ENCODE assay signal across 8 cellular contexts in genomic region chr19:48637449-48637947, GRCh38. TPM values are rescaled to one million over a fixed set of nuclear protein-coding genes. Genes with fewer than 3 reads are reported as not detected.
DNase-seq lines count a peak whose midpoint lies in the region; ATAC-seq and TF ChIP-seq lines count a peak whose summit lies in the region.

No MANE protein-coding gene starts in this region.

- H3K79me2 ChIP-seq in Loucy (ENCODE audit: insufficient read depth, low read length) = peaks cover 34% of the 10 kb centered on the region

- peaks cover 41% of the 10 kb centered on the region for H3K4me1 ChIP-seq in Loucy (ENCODE audit: insufficient read depth, low read length, poor library complexity, severe bottlenecking)

- peaks cover 35 to 39% of the 10 kb centered on the region in 2 donors for H3K4me1 Mint-ChIP-seq in natural killer cell treated with Interleukin-12 subunit alpha and Interleukin-12 subunit beta and Interleukin-15 and Interleukin-18, amount 100 ng/mL, for 72 hours (ENCODE audit: low read depth in 2 of 2)

- H3K36me3 ChIP-seq in H7 (replicated peaks; ENCODE audit: control insufficient read depth, insufficient read depth, low read length) (peaks cover 2% of the 10 kb centered on the region), Loucy (ENCODE audit: insufficient read depth, low read length) (no peaks in the 10 kb centered on the region)

- no peaks in the 10 kb centered on the region for H3K9me2 ChIP-seq in Loucy (replicated peaks; ENCODE audit: low read depth, low read length)

- peak overlapping the region; percentile 81 for H3K4me3 Mint-ChIP-seq in natural killer cell treated with Interleukin-12 subunit alpha and Interleukin-12 subunit beta and Interleukin-15 and Interleukin-18, amount 100 ng/mL, for 72 hours

- peaks cover 4% of the 10 kb centered on the region for H4K20me1 ChIP-seq in Loucy (ENCODE audit: insufficient read depth, low read length, poor library complexity, severe bottlenecking)

- peak overlapping the region; percentile 84 for H2AFZ ChIP-seq in Loucy (ENCODE audit: low read length)

- no peaks in the 10 kb centered on the region for H3K9me3 ChIP-seq in Loucy (ENCODE audit: insufficient read depth, low read depth, low read length)

- POLR2A ChIA-PET in RWPE1 (lab: Yijun Ruan, JAX; ENCODE audit: low non-redundant PET) = interaction anchor here (0.7 kb wide), 1 partner anchor 1844 kb away, joined by 3 read pairs; no protein-coding TSS in a partner anchor

- no peaks in the 10 kb centered on the region for H3K36me3 Mint-ChIP-seq in natural killer cell treated with Interleukin-12 subunit alpha and Interleukin-12 subunit beta and Interleukin-15 and Interleukin-18, amount 100 ng/mL, for 72 hours

- no peaks in the 10 kb centered on the region for H3K27me3 Mint-ChIP-seq in natural killer cell treated with Interleukin-12 subunit alpha and Interleukin-12 subunit beta and Interleukin-15 and Interleukin-18, amount 100 ng/mL, for 72 hours

- H3K27me3 ChIP-seq in H7 (ENCODE audit: control insufficient read depth, insufficient read depth, low read length) (peaks cover 28% of the 10 kb centered on the region), Loucy (ENCODE audit: insufficient read depth, low read length, poor library complexity, severe bottlenecking) (no peaks in the 10 kb centered on the region)

- DNase-seq in EH (ENCODE audit: low read depth) = peak; percentile 99
- DNase-seq in H7 = peak; percentile 98
- peak; percentile 98 for DNase-seq in RWPE1 (ENCODE audit: low spot score)
- peak; percentile 99 for DNase-seq in activated T-helper 9 cell treated with anti-CD3 and anti-CD28 coated beads, Interleukin-2, amount 50 U/mL, for 16 hours (ENCODE audit: low read depth)
- DNase-seq in fibroblast of mammary gland (ENCODE audit: low read depth) = peak; percentile 93
- DNase-seq in natural killer cell treated with Interleukin-12 subunit alpha and Interleukin-12 subunit beta and Interleukin-15 and Interleukin-18, amount 100 ng/mL, for 72 hours (ENCODE audit: low spot score) = peak; percentile 99
- DNase-seq in stimulated activated naive CD4-positive, alpha-beta T cell treated with Interleukin-2 at 50 U/mL for 16 hours (lab: John Stamatoyannopoulos, UW) = peak; percentile 99

- peak overlapping the region; percentile 94 to 99 for H3K27ac Mint-ChIP-seq in natural killer cell treated with Interleukin-12 subunit alpha and Interleukin-12 subunit beta and Interleukin-15 and Interleukin-18, amount 100 ng/mL, for 72 hours

- H3F3A ChIP-seq in Loucy (ENCODE audit: low read depth) = peaks cover 3% of the 10 kb centered on the region

- TF ChIP-seq CTCF in Loucy (conservative IDR thresholded peaks at IDR 0.05; ENCODE audit: low read length) (no peak), RWPE1 (conservative IDR thresholded peaks at IDR 0.05; ENCODE audit: low read depth) (no peak), fibroblast of mammary gland (conservative IDR thresholded peaks at IDR 0.05; ENCODE audit: control insufficient read depth, insufficient read depth, low read depth, low read length) (no peak)

- peak overlapping the region; percentile 99 for H3K4me2 ChIP-seq in Loucy (ENCODE audit: low read depth, low read length, poor library complexity, severe bottlenecking)

- H3K9me3 Mint-ChIP-seq in natural killer cell treated with Interleukin-12 subunit alpha and Interleukin-12 subunit beta and Interleukin-15 and Interleukin-18, amount 100 ng/mL, for 72 hours = peaks cover 5% of the 10 kb centered on the region

- H3K27ac ChIP-seq in RWPE1 = peak overlapping the region; percentile 99

- CTCF ChIA-PET in RWPE1 (lab: Yijun Ruan, JAX) = no interaction called here

- H3K4me3 ChIP-seq in H7 (ENCODE audit: insufficient read depth, low read depth, low read length) (peak overlapping the region; percentile 67), Loucy (ENCODE audit: low read length, poor library complexity, severe bottlenecking) (peak overlapping the region; percentile 93), fibroblast of mammary gland (ENCODE audit: control insufficient read depth, low read depth, low read length) (peak overlapping the region; percentile 50)

- peak; percentile 86 to 90 for ATAC-seq in natural killer cell treated with Interleukin-12 subunit alpha and Interleukin-12 subunit beta and Interleukin-15 and Interleukin-18, amount 100 ng/mL, for 72 hours

- H3K9ac ChIP-seq in Loucy (ENCODE audit: low read depth, low read length, poor library complexity, severe bottlenecking) = peak overlapping the region; percentile 86

RNA-seq across cellular contexts. Expression of gene DBP, which starts 0.3 kb away (rescaled TPM):
- total RNA-seq in H7 (2014; rRNA removed; shearing (Covaris generic)) = 11.2 and 18.2 TPM in 2 replicates
- 1 to 10 TPM; 3.8 to 3.9 TPM for total RNA-seq in natural killer cell treated with Interleukin-12 subunit alpha and Interleukin-12 subunit beta and Interleukin-15 and Interleukin-18, amount 100 ng/mL, for 72 hours

RNA-seq across cellular contexts. Expression of gene CA11, which starts 8.5 kb away (rescaled TPM):
- total RNA-seq in H7 (2014; rRNA removed; shearing (Covaris generic)) = 10.8 and 24.0 TPM in 2 replicates
- total RNA-seq in natural killer cell treated with Interleukin-12 subunit alpha and Interleukin-12 subunit beta and Interleukin-15 and Interleukin-18, amount 100 ng/mL, for 72 hours = 1 to 10 TPM; 4.7 to 4.9 TPM

RNA-seq across cellular contexts. Expression of gene SPHK2, which starts 18.2 kb away (rescaled TPM):
- total RNA-seq in H7 (2014; rRNA removed; shearing (Covaris generic)) = 10.9 and 26.4 TPM in 2 replicates
- 10 to 100 TPM; 37.9 to 71.4 TPM for total RNA-seq in natural killer cell treated with Interleukin-12 subunit alpha and Interleukin-12 subunit beta and Interleukin-15 and Interleukin-18, amount 100 ng/mL, for 72 hours

RNA-seq across cellular contexts. Expression of gene RPL18, which starts 18.5 kb away (rescaled TPM):
- 3,978 and 5,156 TPM in 2 replicates for total RNA-seq in H7 (2014; rRNA removed; shearing (Covaris generic))
- 1,000 to 10,000 TPM; 1,029 to 1,552 TPM for total RNA-seq in natural killer cell treated with Interleukin-12 subunit alpha and Interleukin-12 subunit beta and Interleukin-15 and Interleukin-18, amount 100 ng/mL, for 72 hours

RNA-seq across cellular contexts. Expression of gene FAM83E, which starts 22.6 kb away (rescaled TPM):
- total RNA-seq in H7 (2014; rRNA removed; shearing (Covaris generic)) = 3.8 and 4.0 TPM in 2 replicates
- 10 to 100 TPM in 1 of 2 donors, 1 to 10 TPM in 1; 3.5 to 13.7 TPM for total RNA-seq in natural killer cell treated with Interleukin-12 subunit alpha and Interleukin-12 subunit beta and Interleukin-15 and Interleukin-18, amount 100 ng/mL, for 72 hours

Comparison
In these comparisons a context has a peak if more than half of its experiments do, and no peak if none do; other contexts are left out.
1. Peak in every context shown above with its lines: DNase-seq, ATAC-seq, H3K4me3 ChIP-seq and H3K27ac ChIP-seq.